11 cellular contexts compared by ENCODE assay signal in the genomic region with DNA sequence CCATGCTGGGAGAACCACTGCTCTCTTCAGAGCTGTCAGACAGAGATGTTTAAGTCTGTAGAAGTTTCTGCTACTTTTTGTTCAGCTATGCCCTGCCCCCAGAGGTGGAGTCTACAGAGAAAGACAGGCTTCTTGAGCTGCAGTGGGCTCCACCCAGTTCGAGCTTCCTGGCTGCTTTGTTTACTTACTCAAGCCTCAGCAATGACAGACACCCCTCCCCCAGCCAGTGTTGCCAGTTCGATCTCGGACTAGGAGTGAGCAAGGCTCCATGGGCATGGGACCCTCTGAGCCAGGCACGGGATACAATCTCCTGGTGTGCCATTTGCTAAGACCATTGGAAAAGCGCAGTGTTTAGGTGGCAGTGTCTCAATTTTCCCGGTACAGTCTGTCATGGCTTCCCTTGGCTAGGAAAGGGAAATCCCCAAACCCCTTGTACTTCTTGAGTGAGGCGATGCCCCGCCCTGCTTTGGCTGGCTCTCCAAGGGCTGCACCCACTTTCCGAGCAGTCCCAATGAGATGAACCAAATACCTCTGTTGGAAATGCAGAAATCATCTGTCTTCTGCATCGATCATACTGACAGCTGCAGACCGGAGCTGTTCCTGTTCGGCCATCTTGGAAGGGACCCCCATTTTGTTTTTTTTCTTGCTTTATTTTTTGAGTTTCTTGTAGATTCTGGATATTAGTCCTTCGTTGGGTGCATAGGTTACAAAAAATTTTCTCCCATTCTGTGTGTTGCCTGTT. TPM values are rescaled to one million over a fixed set of nuclear protein-coding genes. Genes with fewer than 3 reads are reported as not detected.
"Had no signal": no experiment of that assay in that cellular context is flagged by ENCODE, and none has a peak within 500 bp of the region (broad histone marks: within the 10 kb centered on the region; RNA-seq: fewer than 3 reads in every experiment).

No MANE protein-coding gene starts in this region.

RNA-seq across cellular contexts. Expression of a gene that starts 47.2 kb away (rescaled TPM):
- total RNA-seq: activated CD4-positive, alpha-beta memory T cell treated with anti-CD3 and anti-CD28 coated beads, Interleukin-2, amount 10 ng/mL, durations not matched to agents 7 days and 5 days; activated CD4-positive, alpha-beta T cell treated with anti-CD3 and anti-CD28 coated beads for 36 hours; activated CD4-positive, alpha-beta T cell treated with anti-CD3 and anti-CD28 coated beads, Interleukin-2, amount 10 ng/mL, durations not matched to agents 7 days and 5 days; activated CD8-positive, alpha-beta memory T cell treated with anti-CD3 and anti-CD28 coated beads, Interleukin-2, amount 10 ng/mL, durations not matched to agents 7 days and 5 days; activated CD8-positive, alpha-beta T cell treated with anti-CD3 and anti-CD28 coated beads, Interleukin-2, amount 10 ng/mL, durations not matched to agents 7 days and 5 days; activated naive CD8-positive, alpha-beta T cell treated with anti-CD3 and anti-CD28 coated beads, Interleukin-2, amount 10 ng/mL, durations not matched to agents 7 days and 5 days; activated T-helper 2 cell treated with anti-CD3 and anti-CD28 coated beads, Interferon-gamma antibody, Interleukin-2, Interleukin-4, amounts not matched to agents 10 μg/mL and 5 μg/mL and 100 μg/mL, durations not matched to agents 14 hours and 24 hours and 36 hours; ascending aorta; bronchial epithelial cell; chondrocyte had no signal
- polyA plus RNA-seq: adipose tissue had no signal
